ENCODE assay signal across 1 cellular context in genomic region chr6:77466055-77467028, GRCh38.
TF ChIP-seq lines count a peak whose summit lies in the region.

No MANE protein-coding gene starts in this region.

TF ChIP-seq in HCT116, 20 proteins besides CTCF, POLR2A, EP300 and RAD21 (continued from another document):
- no peak for TF ChIP-seq ZNF274 (IDR thresholded peaks at IDR 0.05; ENCODE audit: low read depth, low read length)
- TF ChIP-seq REST (IDR thresholded peaks at IDR 0.05; ENCODE audit: low read depth) = no peak
